8 cellular contexts compared by ENCODE assay signal in the genomic region with DNA sequence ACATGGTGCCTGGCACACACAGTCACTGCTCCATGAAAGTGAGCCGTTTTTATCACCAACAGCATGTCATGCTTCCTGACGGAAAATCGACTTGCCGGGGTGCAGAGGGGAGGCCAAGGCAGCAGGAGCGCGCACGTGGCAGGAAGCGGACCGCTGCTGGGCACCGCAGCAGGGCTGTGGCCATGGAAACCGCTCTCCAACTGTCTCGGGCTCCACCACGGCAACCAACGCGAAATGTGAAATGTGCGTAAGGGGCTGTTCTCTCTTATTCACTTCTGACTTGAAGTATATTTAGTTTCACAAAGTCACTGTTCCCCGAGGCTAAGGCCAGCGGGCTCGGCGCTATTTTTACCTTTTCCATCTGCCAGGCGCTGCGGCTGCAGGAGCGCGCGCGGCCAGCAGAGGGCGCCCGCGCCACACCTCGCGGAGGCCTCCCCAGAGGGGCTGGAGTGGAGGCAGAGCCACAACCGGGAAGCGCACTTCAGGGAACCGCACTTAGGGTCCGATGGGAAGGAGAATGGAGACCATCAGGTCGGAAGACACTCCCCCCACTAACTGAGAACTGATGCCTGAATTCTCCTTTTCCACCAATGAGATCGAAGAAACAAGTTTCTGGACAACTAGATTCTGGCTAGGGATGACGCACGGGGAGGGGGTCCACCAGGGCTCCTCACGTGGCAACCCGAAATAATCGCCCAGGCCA. TPM values are rescaled to one million over a fixed set of nuclear protein-coding genes. Genes with fewer than 3 reads are reported as not detected.
DNase-seq lines count a peak whose midpoint lies in the region; ATAC-seq, FAIRE-seq and TF ChIP-seq lines count a peak whose summit lies in the region.

No MANE protein-coding gene starts in this region.

- H3K36me3 ChIP-seq in GM23338 (ENCODE audit: insufficient read depth) (peaks cover 88% of the 10 kb centered on the region), small intestine (ENCODE audit: control insufficient read depth in 2 of 2, insufficient read depth in 2 of 2, low read length in 2 of 2) (peaks cover 12 to 15% of the 10 kb centered on the region in 2 donors)

- no peak for FAIRE-seq in small intestine (lab: Jason Lieb, UNC)

- H3K9me2 ChIP-seq in GM23338 (ENCODE audit: insufficient read depth) = no peaks in the 10 kb centered on the region

- WGBS in small intestine, 3 donors = 48 to 59% (median 54%) methylated on average over 42 of the region's 42 CpGs

- peak overlapping the region; percentile 89 for H3K27ac ChIP-seq in GM23338 (ENCODE audit: low read depth)
- no peak overlapping the region for H3K27ac ChIP-seq in small intestine (ENCODE audit: low read depth in 1 of 2, low read length in 1 of 2)

- no peak overlapping the region for H3K4me3 Mint-ChIP-seq in GM23338

- H3K9me3 ChIP-seq in small intestine (ENCODE audit: control insufficient read depth, low read depth) = no peaks in the 10 kb centered on the region

- no peak overlapping the region for H2AFZ ChIP-seq in GM23338

- peak; percentile 98 to 100 for TF ChIP-seq CTCF in GM23338 (conservative IDR thresholded peaks at IDR 0.05; ENCODE audit: low read depth in 2 of 2)
- peak; percentile 94 for TF ChIP-seq CTCF in astrocyte of the spinal cord (IDR thresholded peaks at IDR 0.05; ENCODE audit: low read depth, low read length)

- no peak overlapping the region for H3K4me2 ChIP-seq in GM23338

- ATAC-seq in GM23338 (peak; percentile 91), HG02642 (IDR thresholded peaks at IDR 0.05; ENCODE audit: poor library complexity, unreplicated experiment) (no peak)

- DNase-seq in AG08396 (ENCODE audit: low spot score) = peak; percentile 87
- DNase-seq in GM23338 (ENCODE audit: low spot score) = peak; percentile 93
- peak; percentile 67 for DNase-seq in T-helper 9 cell
- peak; percentile 49 for DNase-seq in astrocyte of the spinal cord (ENCODE audit: low read depth, low spot score)
- peak in 41 of 51 donors; percentile 13 to 81 (median 50) for DNase-seq in hypothalamus (lab: John Stamatoyannopoulos, UW)
- DNase-seq in small intestine = peak; percentile 32
- DNase-seq in NCI-H226 = no peak

- H4K20me1 ChIP-seq in GM23338 (replicated peaks; ENCODE audit: insufficient read depth) = peaks cover 81% of the 10 kb centered on the region

- H3K36me3 Mint-ChIP-seq in GM23338 (ENCODE audit: low read depth) = peaks cover 100% of the 10 kb centered on the region

- H3K4me3 ChIP-seq in GM23338 (no peak overlapping the region), astrocyte of the spinal cord (ENCODE audit: low read depth, low read length) (no peak overlapping the region), small intestine (ENCODE audit: low read depth in 1 of 2, low read length in 2 of 2) (no peak overlapping the region)

- peak overlapping the region; percentile 34 for H3K27ac Mint-ChIP-seq in GM23338

- H3K9me3 Mint-ChIP-seq in GM23338 = no peaks in the 10 kb centered on the region

- H3K4me1 Mint-ChIP-seq in GM23338 = peaks cover 55% of the 10 kb centered on the region

- H3K79me2 ChIP-seq in GM23338 (replicated peaks; ENCODE audit: insufficient read depth) = peaks cover 82% of the 10 kb centered on the region

- H3K27me3 Mint-ChIP-seq in GM23338 (ENCODE audit: insufficient read depth, low read depth, poor library complexity) = peaks cover 42% of the 10 kb centered on the region

- H3K4me1 ChIP-seq in GM23338 (ENCODE audit: insufficient read depth) (no peaks in the 10 kb centered on the region; the same call in 1 of the 2 replicates), small intestine (ENCODE audit: control insufficient read depth in 2 of 2, insufficient read depth in 1 of 2, low read depth in 1 of 2, low read length in 1 of 2) (no peaks in the 10 kb centered on the region)

- H3K27me3 ChIP-seq in GM23338 (ENCODE audit: insufficient read depth) = no peaks in the 10 kb centered on the region
- no peaks in the 10 kb centered on the region for H3K27me3 ChIP-seq in small intestine (ENCODE audit: control insufficient read depth in 2 of 2, insufficient read depth in 2 of 2, low read length in 2 of 2)

- H3F3A ChIP-seq in GM23338 (replicated peaks; ENCODE audit: low read depth) = peaks cover 89% of the 10 kb centered on the region

- in situ Hi-C loops in astrocyte of the spinal cord (cut with HindIII; ENCODE audit: low sequenced_read_pairs) = no loop called here

TF ChIP-seq in GM23338, 12 proteins besides CTCF, POLR2A, EP300 and RAD21 (continues in another document):
- TF ChIP-seq JUNB (IDR thresholded peaks at IDR 0.05; ENCODE audit: unreplicated experiment) (no peak), ZNF114 (CRISPR knock-in tag; IDR thresholded peaks at IDR 0.05) (no peak), NANOG (IDR thresholded peaks at IDR 0.05; ENCODE audit: borderline replicate concordance) (no peak)
- TF ChIP-seq, protein P1, sequence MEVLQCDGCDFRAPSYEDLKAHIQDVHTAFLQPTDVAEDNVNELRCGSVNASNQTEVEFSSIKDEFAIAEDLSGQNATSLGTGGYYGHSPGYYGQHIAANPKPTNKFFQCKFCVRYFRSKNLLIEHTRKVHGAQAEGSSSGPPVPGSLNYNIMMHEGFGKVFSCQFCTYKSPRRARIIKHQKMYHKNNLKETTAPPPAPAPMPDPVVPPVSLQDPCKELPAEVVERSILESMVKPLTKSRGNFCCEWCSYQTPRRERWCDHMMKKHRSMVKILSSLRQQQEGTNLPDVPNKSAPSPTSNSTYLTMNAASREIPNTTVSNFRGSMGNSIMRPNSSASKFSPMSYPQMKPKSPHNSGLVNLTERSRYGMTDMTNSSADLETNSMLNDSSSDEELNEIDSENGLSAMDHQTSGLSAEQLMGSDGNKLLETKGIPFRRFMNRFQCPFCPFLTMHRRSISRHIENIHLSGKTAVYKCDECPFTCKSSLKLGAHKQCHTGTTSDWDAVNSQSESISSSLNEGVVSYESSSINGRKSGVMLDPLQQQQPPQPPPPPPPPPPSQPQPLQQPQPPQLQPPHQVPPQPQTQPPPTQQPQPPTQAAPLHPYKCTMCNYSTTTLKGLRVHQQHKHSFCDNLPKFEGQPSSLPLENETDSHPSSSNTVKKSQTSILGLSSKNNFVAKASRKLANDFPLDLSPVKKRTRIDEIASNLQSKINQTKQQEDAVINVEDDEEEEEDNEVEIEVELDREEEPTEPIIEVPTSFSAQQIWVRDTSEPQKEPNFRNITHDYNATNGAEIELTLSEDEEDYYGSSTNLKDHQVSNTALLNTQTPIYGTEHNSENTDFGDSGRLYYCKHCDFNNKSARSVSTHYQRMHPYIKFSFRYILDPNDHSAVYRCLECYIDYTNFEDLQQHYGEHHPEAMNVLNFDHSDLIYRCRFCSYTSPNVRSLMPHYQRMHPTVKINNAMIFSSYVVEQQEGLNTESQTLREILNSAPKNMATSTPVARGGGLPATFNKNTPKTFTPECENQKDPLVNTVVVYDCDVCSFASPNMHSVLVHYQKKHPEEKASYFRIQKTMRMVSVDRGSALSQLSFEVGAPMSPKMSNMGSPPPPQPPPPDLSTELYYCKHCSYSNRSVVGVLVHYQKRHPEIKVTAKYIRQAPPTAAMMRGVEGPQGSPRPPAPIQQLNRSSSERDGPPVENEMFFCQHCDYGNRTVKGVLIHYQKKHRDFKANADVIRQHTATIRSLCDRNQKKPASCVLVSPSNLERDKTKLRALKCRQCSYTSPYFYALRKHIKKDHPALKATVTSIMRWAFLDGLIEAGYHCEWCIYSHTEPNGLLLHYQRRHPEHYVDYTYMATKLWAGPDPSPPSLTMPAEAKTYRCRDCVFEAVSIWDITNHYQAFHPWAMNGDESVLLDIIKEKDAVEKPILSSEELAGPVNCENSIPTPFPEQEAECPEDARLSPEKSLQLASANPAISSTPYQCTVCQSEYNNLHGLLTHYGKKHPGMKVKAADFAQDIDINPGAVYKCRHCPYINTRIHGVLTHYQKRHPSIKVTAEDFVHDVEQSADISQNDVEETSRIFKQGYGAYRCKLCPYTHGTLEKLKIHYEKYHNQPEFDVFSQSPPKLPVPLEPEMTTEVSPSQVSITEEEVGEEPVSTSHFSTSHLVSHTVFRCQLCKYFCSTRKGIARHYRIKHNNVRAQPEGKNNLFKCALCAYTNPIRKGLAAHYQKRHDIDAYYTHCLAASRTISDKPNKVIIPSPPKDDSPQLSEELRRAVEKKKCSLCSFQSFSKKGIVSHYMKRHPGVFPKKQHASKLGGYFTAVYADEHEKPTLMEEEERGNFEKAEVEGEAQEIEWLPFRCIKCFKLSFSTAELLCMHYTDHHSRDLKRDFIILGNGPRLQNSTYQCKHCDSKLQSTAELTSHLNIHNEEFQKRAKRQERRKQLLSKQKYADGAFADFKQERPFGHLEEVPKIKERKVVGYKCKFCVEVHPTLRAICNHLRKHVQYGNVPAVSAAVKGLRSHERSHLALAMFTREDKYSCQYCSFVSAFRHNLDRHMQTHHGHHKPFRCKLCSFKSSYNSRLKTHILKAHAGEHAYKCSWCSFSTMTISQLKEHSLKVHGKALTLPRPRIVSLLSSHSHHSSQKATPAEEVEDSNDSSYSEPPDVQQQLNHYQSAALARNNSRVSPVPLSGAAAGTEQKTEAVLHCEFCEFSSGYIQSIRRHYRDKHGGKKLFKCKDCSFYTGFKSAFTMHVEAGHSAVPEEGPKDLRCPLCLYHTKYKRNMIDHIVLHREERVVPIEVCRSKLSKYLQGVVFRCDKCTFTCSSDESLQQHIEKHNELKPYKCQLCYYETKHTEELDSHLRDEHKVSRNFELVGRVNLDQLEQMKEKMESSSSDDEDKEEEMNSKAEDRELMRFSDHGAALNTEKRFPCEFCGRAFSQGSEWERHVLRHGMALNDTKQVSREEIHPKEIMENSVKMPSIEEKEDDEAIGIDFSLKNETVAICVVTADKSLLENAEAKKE (CRISPR knock-in tag; IDR thresholded peaks at IDR 0.05) = no peak

RNA-seq across cellular contexts. Expression of a gene that starts 19.7 kb away (rescaled TPM):
- total RNA-seq in GM23338 (2014; rRNA removed; shearing (Covaris generic)) = 367 and 386 TPM in 2 replicates
- polyA plus RNA-seq in GM23338 (2016; fragmentation: Nextera tagmentation; extraction: Ambion mirVana) (97.1 and 99.3 TPM in 2 replicates), small intestine (10 to 100 TPM; 11.2 to 65.6 (median 12.7) TPM)

RNA-seq across cellular contexts. Expression of a gene that starts 47.8 kb away (rescaled TPM):
- not detected in 2 replicates for total RNA-seq in GM23338 (2014; rRNA removed; shearing (Covaris generic))
- polyA plus RNA-seq in GM23338 (2016; fragmentation: Nextera tagmentation; extraction: Ambion mirVana) = not detected in 2 replicates
- not detected for polyA plus RNA-seq in small intestine
